ENCODE assay signal across 39 cellular contexts in the genomic region with DNA sequence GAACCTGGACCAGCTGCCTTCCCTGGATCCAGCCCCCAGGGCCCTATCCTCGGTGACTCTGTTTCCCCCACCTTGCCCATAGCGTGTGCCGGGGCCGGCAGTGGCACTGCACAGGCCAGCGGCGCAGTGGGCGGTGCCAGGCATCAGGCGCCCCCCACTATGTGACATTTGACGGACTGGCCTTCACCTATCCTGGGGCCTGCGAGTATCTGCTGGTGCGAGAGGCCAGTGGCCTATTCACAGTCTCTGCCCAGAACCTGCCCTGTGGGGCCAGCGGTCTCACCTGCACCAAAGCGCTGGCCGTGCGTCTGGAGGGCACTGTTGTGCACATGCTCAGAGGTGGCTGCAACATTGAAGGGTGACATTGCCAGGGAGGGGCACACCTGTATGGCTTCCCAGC. TPM values are rescaled to one million over a fixed set of nuclear protein-coding genes. Genes with fewer than 3 reads are reported as not detected.
"Had no signal": no experiment of that assay in that cellular context is flagged by ENCODE, and none has a peak within 500 bp of the region (broad histone marks: within the 10 kb centered on the region; RNA-seq: fewer than 3 reads in every experiment).

No MANE protein-coding gene starts in this region.

- H3K36me3 Mint-ChIP-seq: activated naive CD4-positive, alpha-beta T cell treated with anti-CD3 and anti-CD28 coated beads, Interleukin-2, amount 10 ng/mL, durations not matched to agents 7 days and 5 days; activated naive CD4-positive, alpha-beta T cell treated with anti-CD3 and anti-CD28 coated beads, Interleukin-2, amount 50 U/mL, for 24 hours; activated naive CD4-positive, alpha-beta T cell treated with anti-CD3 and anti-CD28 coated beads, Interleukin-2, amount 50 U/mL, for 72 hours; activated naive CD8-positive, alpha-beta T cell; activated naive CD8-positive, alpha-beta T cell treated with anti-CD3 and anti-CD28 coated beads for 36 hours; activated naive CD8-positive, alpha-beta T cell treated with anti-CD3 and anti-CD28 coated beads, Interleukin-2, amount 10 ng/mL, durations not matched to agents 7 days and 5 days; brain had no signal

- H3K4me1 ChIP-seq: ascending aorta, breast epithelium had no signal

- H3K4me3 Mint-ChIP-seq: activated naive CD4-positive, alpha-beta T cell treated with anti-CD3 and anti-CD28 coated beads for 36 hours; activated naive CD4-positive, alpha-beta T cell treated with anti-CD3 and anti-CD28 coated beads, Interleukin-2, amount 10 ng/mL, durations not matched to agents 7 days and 5 days; activated naive CD4-positive, alpha-beta T cell treated with anti-CD3 and anti-CD28 coated beads, Interleukin-2, amount 50 U/mL, for 24 hours; activated naive CD8-positive, alpha-beta T cell; activated naive CD8-positive, alpha-beta T cell treated with anti-CD3 and anti-CD28 coated beads for 36 hours; activated naive CD8-positive, alpha-beta T cell treated with anti-CD3 and anti-CD28 coated beads, Interleukin-2, amount 10 ng/mL, durations not matched to agents 7 days and 5 days; activated naive CD8-positive, alpha-beta T cell treated with anti-CD3 and anti-CD28 coated beads, Interleukin-2, amount 50 U/mL, for 24 hours; activated T-cell treated with anti-CD3 and anti-CD28 coated beads, Interleukin-2, amount 50 U/mL, for 24 hours; activated T-cell treated with anti-CD3 and anti-CD28 coated beads, Interleukin-2, amount 50 U/mL, for 4 hours; activated T-cell treated with anti-CD3 and anti-CD28 coated beads, Interleukin-2, amount 50 U/mL, for 72 hours; activated T-helper 1 cell treated with anti-CD3 and anti-CD28 coated beads, Interleukin-12 subunit alpha, Interleukin-12 subunit beta, Interleukin-2, Interleukin-4 antibody, amounts not matched to agents 30 ng/mL and 10 ng/mL and 1 ng/mL, durations not matched to agents 14 hours and 24 hours and 36 hours; activated T-helper 17 cell treated with anti-CD3 and anti-CD28 coated beads, Interleukin-2, amount 50 U/mL, for 72 hours; brain; central memory CD8-positive, alpha-beta T cell had no signal

- H3K27ac Mint-ChIP-seq: activated naive CD4-positive, alpha-beta T cell treated with anti-CD3 and anti-CD28 coated beads for 36 hours; activated naive CD4-positive, alpha-beta T cell treated with anti-CD3 and anti-CD28 coated beads, Interleukin-2, amount 10 ng/mL, durations not matched to agents 7 days and 5 days; activated naive CD4-positive, alpha-beta T cell treated with anti-CD3 and anti-CD28 coated beads, Interleukin-2, amount 50 U/mL, for 24 hours; activated naive CD4-positive, alpha-beta T cell treated with anti-CD3 and anti-CD28 coated beads, Interleukin-2, amount 50 U/mL, for 72 hours; activated naive CD8-positive, alpha-beta T cell; activated naive CD8-positive, alpha-beta T cell treated with anti-CD3 and anti-CD28 coated beads for 36 hours; activated naive CD8-positive, alpha-beta T cell treated with anti-CD3 and anti-CD28 coated beads, Interleukin-2, amount 10 ng/mL, durations not matched to agents 7 days and 5 days; activated naive CD8-positive, alpha-beta T cell treated with anti-CD3 and anti-CD28 coated beads, Interleukin-2, amount 50 U/mL, for 24 hours; activated T-cell treated with anti-CD3 and anti-CD28 coated beads, Interleukin-2, amount 50 U/mL, for 24 hours; activated T-cell treated with anti-CD3 and anti-CD28 coated beads, Interleukin-2, amount 50 U/mL, for 72 hours; activated T-helper 1 cell treated with anti-CD3 and anti-CD28 coated beads, Interleukin-12 subunit alpha, Interleukin-12 subunit beta, Interleukin-2, Interleukin-4 antibody, amounts not matched to agents 30 ng/mL and 10 ng/mL and 1 ng/mL, durations not matched to agents 14 hours and 24 hours and 36 hours; activated T-helper 17 cell treated with anti-CD3 and anti-CD28 coated beads, Interleukin-2, amount 50 U/mL, for 72 hours; activated T-helper 2 cell treated with anti-CD3 and anti-CD28 coated beads, Interferon-gamma antibody, Interleukin-2, Interleukin-4, amounts not matched to agents 10 μg/mL and 5 μg/mL and 100 μg/mL, durations not matched to agents 14 hours and 24 hours and 36 hours; brain had no signal

- H3K36me3 ChIP-seq: adrenal gland, ascending aorta, brain microvascular endothelial cell, breast epithelium, cardiac muscle cell had no signal

- H3K4me3 ChIP-seq: adrenal gland, ascending aorta, body of pancreas, breast epithelium, cardiac muscle cell had no signal

- H3K4me1 Mint-ChIP-seq: activated naive CD4-positive, alpha-beta T cell treated with anti-CD3 and anti-CD28 coated beads, Interleukin-2, amount 10 ng/mL, durations not matched to agents 7 days and 5 days; activated naive CD4-positive, alpha-beta T cell treated with anti-CD3 and anti-CD28 coated beads, Interleukin-2, amount 50 U/mL, for 24 hours; activated naive CD8-positive, alpha-beta T cell treated with anti-CD3 and anti-CD28 coated beads, Interleukin-2, amount 50 U/mL, for 24 hours; activated T-helper 17 cell treated with anti-CD3 and anti-CD28 coated beads, Interleukin-2, amount 50 U/mL, for 72 hours; brain; central memory CD8-positive, alpha-beta T cell had no signal

- H3K9me3 ChIP-seq: adrenal gland, ascending aorta, body of pancreas, breast epithelium had no signal

- DNase-seq: activated effector memory CD4-positive, alpha-beta T cell treated with anti-CD3 and anti-CD28 coated beads, Interleukin-2, amount 50 U/mL, for 16 hours; activated effector memory CD4-positive, alpha-beta T cell treated with Interleukin-2 at 50 U/mL for 16 hours; activated gamma-delta T cell; activated gamma-delta T cell treated with Interleukin-2 at 50 U/mL for 16 hours; activated naive CD4-positive, alpha-beta T cell; activated naive CD4-positive, alpha-beta T cell treated with anti-CD3 and anti-CD28 coated beads for 36 hours; activated naive CD4-positive, alpha-beta T cell treated with anti-CD3 and anti-CD28 coated beads, Interleukin-2, amount 10 ng/mL, durations not matched to agents 7 days and 5 days; activated naive CD4-positive, alpha-beta T cell treated with anti-CD3 and anti-CD28 coated beads, Interleukin-2, amount 50 U/mL, for 16 hours; activated naive CD4-positive, alpha-beta T cell treated with Interleukin-2 at 50 U/mL for 16 hours; activated naive CD8-positive, alpha-beta T cell treated with anti-CD3 and anti-CD28 coated beads for 36 hours; activated naive CD8-positive, alpha-beta T cell treated with anti-CD3 and anti-CD28 coated beads, Interleukin-2, amount 10 ng/mL, durations not matched to agents 7 days and 5 days; activated naive CD8-positive, alpha-beta T cell treated with anti-CD3 and anti-CD28 coated beads, Interleukin-2, amount 50 U/mL, for 24 hours; activated T-cell treated with anti-CD3 and anti-CD28 coated beads, Interleukin-2, amount 50 U/mL, for 1 hour; activated T-cell treated with anti-CD3 and anti-CD28 coated beads, Interleukin-2, amount 50 U/mL, for 24 hours; activated T-cell treated with anti-CD3 and anti-CD28 coated beads, Interleukin-2, amount 50 U/mL, for 4 hours; activated T-cell treated with anti-CD3 and anti-CD28 coated beads, Interleukin-2, amount 50 U/mL, for 48 hours; activated T-cell treated with anti-CD3 and anti-CD28 coated beads, Interleukin-2, amount 50 U/mL, for 72 hours; adrenal gland; amniotic stem cell; amygdala; anterior cingulate cortex; body of pancreas; brain microvascular endothelial cell; caudate nucleus; central memory CD4-positive, alpha-beta T cell; cerebellar nuclear complex had no signal

- H3K27me3 ChIP-seq: ascending aorta, body of pancreas had no signal

- H3K9me3 Mint-ChIP-seq: activated naive CD4-positive, alpha-beta T cell treated with anti-CD3 and anti-CD28 coated beads for 36 hours; activated naive CD4-positive, alpha-beta T cell treated with anti-CD3 and anti-CD28 coated beads, Interleukin-2, amount 10 ng/mL, durations not matched to agents 7 days and 5 days; activated naive CD4-positive, alpha-beta T cell treated with anti-CD3 and anti-CD28 coated beads, Interleukin-2, amount 50 U/mL, for 24 hours; activated naive CD4-positive, alpha-beta T cell treated with anti-CD3 and anti-CD28 coated beads, Interleukin-2, amount 50 U/mL, for 72 hours; activated naive CD8-positive, alpha-beta T cell treated with anti-CD3 and anti-CD28 coated beads for 36 hours; activated naive CD8-positive, alpha-beta T cell treated with anti-CD3 and anti-CD28 coated beads, Interleukin-2, amount 10 ng/mL, durations not matched to agents 7 days and 5 days; activated naive CD8-positive, alpha-beta T cell treated with anti-CD3 and anti-CD28 coated beads, Interleukin-2, amount 50 U/mL, for 24 hours; activated T-cell treated with anti-CD3 and anti-CD28 coated beads, Interleukin-2, amount 50 U/mL, for 24 hours; activated T-cell treated with anti-CD3 and anti-CD28 coated beads, Interleukin-2, amount 50 U/mL, for 4 hours; activated T-cell treated with anti-CD3 and anti-CD28 coated beads, Interleukin-2, amount 50 U/mL, for 72 hours; activated T-helper 1 cell treated with anti-CD3 and anti-CD28 coated beads, Interleukin-12 subunit alpha, Interleukin-12 subunit beta, Interleukin-2, Interleukin-4 antibody, amounts not matched to agents 30 ng/mL and 10 ng/mL and 1 ng/mL, durations not matched to agents 14 hours and 24 hours and 36 hours; activated T-helper 17 cell treated with anti-CD3 and anti-CD28 coated beads, Interleukin-2, amount 50 U/mL, for 72 hours; activated T-helper 2 cell treated with anti-CD3 and anti-CD28 coated beads, Interferon-gamma antibody, Interleukin-2, Interleukin-4, amounts not matched to agents 10 μg/mL and 5 μg/mL and 100 μg/mL, durations not matched to agents 14 hours and 24 hours and 36 hours; brain; central memory CD8-positive, alpha-beta T cell had no signal

- ATAC-seq: activated naive CD4-positive, alpha-beta T cell treated with anti-CD3 and anti-CD28 coated beads, Interleukin-2, amount 50 U/mL, for 72 hours; activated naive CD8-positive, alpha-beta T cell treated with anti-CD3 and anti-CD28 coated beads, Interleukin-2, amount 50 U/mL, for 24 hours; activated T-cell treated with anti-CD3 and anti-CD28 coated beads, Interleukin-2, amount 50 U/mL, for 4 hours; activated T-cell treated with anti-CD3 and anti-CD28 coated beads, Interleukin-2, amount 50 U/mL, for 72 hours; activated T-helper 17 cell treated with anti-CD3 and anti-CD28 coated beads, Interleukin-2, amount 50 U/mL, for 72 hours; body of pancreas had no signal

- FAIRE-seq: astrocyte, bronchial epithelial cell had no signal

- H3K27ac ChIP-seq: adrenal gland, ascending aorta, body of pancreas, brain microvascular endothelial cell, breast epithelium, cardiac muscle cell had no signal

RNA-seq across cellular contexts. Expression of gene ZNF467, which starts 12.0 kb away (rescaled TPM):
- total RNA-seq: activated T-helper 2 cell treated with anti-CD3 and anti-CD28 coated beads, Interferon-gamma antibody, Interleukin-2, Interleukin-4, amounts not matched to agents 10 μg/mL and 5 μg/mL and 100 μg/mL, durations not matched to agents 14 hours and 24 hours and 36 hours had no signal
